8 cellular contexts compared by ENCODE assay signal in genomic region chr12:7142057-7142644, GRCh38. TPM values are rescaled to one million over a fixed set of nuclear protein-coding genes. Genes with fewer than 3 reads are reported as not detected.
DNase-seq lines count a peak whose midpoint lies in the region; ATAC-seq, FAIRE-seq and TF ChIP-seq lines count a peak whose summit lies in the region.

No MANE protein-coding gene starts in this region.

- no peaks in the 10 kb centered on the region for H3K27me3 ChIP-seq in Caco-2 (replicated peaks; ENCODE audit: control insufficient read depth, insufficient read depth, low read length)
- H3K27me3 ChIP-seq in SJCRH30 = no peaks in the 10 kb centered on the region
- H3K27me3 ChIP-seq in heart left ventricle = no peaks in the 10 kb centered on the region
- no peaks in the 10 kb centered on the region for H3K27me3 ChIP-seq in small intestine (ENCODE audit: control insufficient read depth in 2 of 2, insufficient read depth in 2 of 2, low read length in 2 of 2)

- intact Hi-C loops in Caco-2 (cut with micrococcal nuclease; ENCODE audit: unreplicated experiment) (loop anchor here (1.0 kb wide), 3 partner anchors 46 to 496 kb away; no protein-coding TSS in a partner anchor), heart left ventricle (cut with DNase I) (loop anchor here in 3 of 10 donors (5.0 to 10.0 kb wide), 2 partner anchors 45 to 493 kb away; partner anchors contain the start of gene PEX5 (in 2 of the 3))

- H3K27me3 Mint-ChIP-seq in Caco-2 (ENCODE audit: insufficient read depth, unreplicated experiment) = no peaks in the 10 kb centered on the region

- no peak overlapping the region for H3K4me3 ChIP-seq in Caco-2 (ENCODE audit: low read depth, low read length)
- no peak overlapping the region for H3K4me3 ChIP-seq in SJCRH30
- no peak overlapping the region for H3K4me3 ChIP-seq in heart left ventricle
- H3K4me3 ChIP-seq in small intestine (ENCODE audit: low read depth in 1 of 2, low read length in 2 of 2) = no peak overlapping the region

- no peaks in the 10 kb centered on the region for H3K36me3 ChIP-seq in Caco-2 (ENCODE audit: control insufficient read depth, insufficient read depth, low read length)
- no peaks in the 10 kb centered on the region for H3K36me3 ChIP-seq in SJCRH30
- peaks cover 0 to 35% (median 3%) of the 10 kb centered on the region in 9 donors for H3K36me3 ChIP-seq in heart left ventricle
- H3K36me3 ChIP-seq in small intestine (ENCODE audit: control insufficient read depth in 2 of 2, insufficient read depth in 2 of 2, low read length in 2 of 2) = no peaks in the 10 kb centered on the region

- no peaks in the 10 kb centered on the region for H3K9me3 ChIP-seq in Caco-2
- no peaks in the 10 kb centered on the region for H3K9me3 ChIP-seq in SJCRH30 (replicated peaks)
- H3K9me3 ChIP-seq in heart left ventricle = no peaks in the 10 kb centered on the region
- no peaks in the 10 kb centered on the region for H3K9me3 ChIP-seq in small intestine (ENCODE audit: control insufficient read depth, low read depth)

- peak; percentile 91 to 93 for TF ChIP-seq CTCF in Caco-2 (IDR thresholded peaks at IDR 0.05; ENCODE audit: insufficient read depth in 1 of 2, low read depth in 1 of 2, low read length in 1 of 2, severe bottlenecking in 1 of 2, unreplicated experiment in 1 of 2)
- TF ChIP-seq CTCF in heart left ventricle (IDR thresholded peaks at IDR 0.05) = peak; percentile 33 to 63 (median 44)

- no peaks in the 10 kb centered on the region for H3K4me1 ChIP-seq in Caco-2
- peaks cover 10% of the 10 kb centered on the region for H3K4me1 ChIP-seq in SJCRH30
- peaks cover 0 to 6% (median 0%) of the 10 kb centered on the region in 12 donors for H3K4me1 ChIP-seq in heart left ventricle
- no peaks in the 10 kb centered on the region for H3K4me1 ChIP-seq in small intestine (ENCODE audit: control insufficient read depth in 2 of 2, insufficient read depth in 1 of 2, low read depth in 1 of 2, low read length in 1 of 2)

- BruUV-seq in Caco-2 (replicated peaks; lab: Mats Ljungman, UMichigan) = no TSS peak

- no peaks in the 10 kb centered on the region for H3K9me3 Mint-ChIP-seq in Caco-2 (ENCODE audit: unreplicated experiment)

- DNase-seq in Caco-2 = peak; percentile 75 to 81
- peak; percentile 57 for DNase-seq in HPDE6-E6E7 (ENCODE audit: extremely low spot score)
- DNase-seq in SJCRH30 = peak; percentile 59 to 74
- peak in 3 of 4 experiments; percentile 9 to 44 (median 27) for DNase-seq in activated naive CD4-positive, alpha-beta T cell (lab: John Stamatoyannopoulos, UW)
- DNase-seq in heart left ventricle = no peak
- peak; percentile 51 for DNase-seq in small intestine

- TF ChIP-seq POLR2A in heart left ventricle (IDR thresholded peaks at IDR 0.05) = no peak

- H3K4me1 Mint-ChIP-seq in Caco-2 (ENCODE audit: low read depth, unreplicated experiment) = no peaks in the 10 kb centered on the region

- H3K4me3 Mint-ChIP-seq in Caco-2 (ENCODE audit: unreplicated experiment) = no peak overlapping the region

- ATAC-seq in heart left ventricle (peak in 2 of 4 donors; percentile 19 to 49), HG03045 (IDR thresholded peaks at IDR 0.05; ENCODE audit: unreplicated experiment) (no peak), GM18909 (IDR thresholded peaks at IDR 0.05; ENCODE audit: poor library complexity, unreplicated experiment) (no peak)

- H3K36me3 Mint-ChIP-seq in Caco-2 (ENCODE audit: insufficient read depth, unreplicated experiment) = peaks cover 11% of the 10 kb centered on the region

- FAIRE-seq in small intestine (lab: Jason Lieb, UNC) = no peak

- H3K27ac Mint-ChIP-seq in Caco-2 (ENCODE audit: unreplicated experiment) = no peak overlapping the region

- POLR2A ChIA-PET in Caco-2 (lab: Charles Lee) = no interaction called here

- peak overlapping the region; percentile 55 for H3K27ac ChIP-seq in SJCRH30
- H3K27ac ChIP-seq in heart left ventricle = no peak overlapping the region
- no peak overlapping the region for H3K27ac ChIP-seq in small intestine (ENCODE audit: low read depth in 1 of 2, low read length in 1 of 2)

- WGBS in heart left ventricle, 4 donors = 63 to 78% (median 68%) methylated on average over 5 of the region's 5 CpGs
- 72 to 78% (median 74%) methylated on average over 5 of the region's 5 CpGs for WGBS in small intestine, 3 donors

- CTCF ChIA-PET in Caco-2 (lab: Charles Lee) = interaction anchor here (0.7 kb wide), 4 partner anchors 13 to 129 kb away, joined by 3 to 6 read pairs (median 4); partner anchors contain the start of gene RBP5

RNA-seq across cellular contexts. Expression of gene CLSTN3, which starts 12.0 kb away (rescaled TPM):
- 40.2 and 44.3 TPM in 2 replicates for total RNA-seq in Caco-2 (2022)
- 6.5 and 6.9 TPM in 2 replicates for total RNA-seq in SJCRH30 (2014; rRNA removed; shearing (Covaris generic))
- 10 to 100 TPM in 2 of 9 donors, 1 to 10 TPM in 7; 3.3 to 18.7 (median 4.1) TPM for total RNA-seq in heart left ventricle
- polyA plus RNA-seq in heart left ventricle = 1 to 10 TPM; 3.1 to 4.2 TPM
- polyA plus RNA-seq in small intestine = 10 to 100 TPM in 2 of 3 donors, 1 to 10 TPM in 1; 6.5 to 17.2 (median 10.5) TPM

RNA-seq across cellular contexts. Expression of gene RBP5, which starts 13.5 kb away (rescaled TPM):
- total RNA-seq in Caco-2 (2022) = 0.86 and 1.8 TPM in 2 replicates
- total RNA-seq in SJCRH30 (2014; rRNA removed; shearing (Covaris generic)) = not detected in 2 replicates
- 1 to 10 TPM in 1 of 9 donors, under 1 TPM in 1, not detected in 7; 0.86 to 2.1 TPM for total RNA-seq in heart left ventricle
- polyA plus RNA-seq in heart left ventricle = under 1 TPM; 0.34 to 0.94 TPM
- 10 to 100 TPM in 1 of 3 donors, 1 to 10 TPM in 1, under 1 TPM in 1; 0.67 to 10.5 (median 5.1) TPM for polyA plus RNA-seq in small intestine

RNA-seq across cellular contexts. Expression of gene C1RL, which starts 33.1 kb away (rescaled TPM):
- total RNA-seq in Caco-2 (2022) (38.7 and 40.2 TPM in 2 replicates), heart left ventricle (10 to 100 TPM in 3 of 9 donors, 1 to 10 TPM in 6; 5.4 to 27.1 (median 7.9) TPM)
- 4.0 and 4.7 TPM in 2 replicates for total RNA-seq in SJCRH30 (2014; rRNA removed; shearing (Covaris generic))
- polyA plus RNA-seq in heart left ventricle (1 to 10 TPM; 7.9 to 9.8 TPM), small intestine (10 to 100 TPM in 2 of 3 donors, 1 to 10 TPM in 1; 10.0 to 30.1 (median 14.1) TPM)

RNA-seq across cellular contexts. Expression of gene PEX5, which starts 47.3 kb away (rescaled TPM):
- total RNA-seq in Caco-2 (2022) = 74.5 and 82.7 TPM in 2 replicates
- total RNA-seq in SJCRH30 (2014; rRNA removed; shearing (Covaris generic)) = 27.4 and 29.7 TPM in 2 replicates
- 10 to 100 TPM; 24.9 to 40.1 (median 29.9) TPM for total RNA-seq in heart left ventricle
- 10 to 100 TPM in 1 of 2 donors, 1 to 10 TPM in 1; 9.7 to 45.9 TPM for polyA plus RNA-seq in heart left ventricle
- 10 to 100 TPM; 17.8 to 31.1 (median 25.3) TPM for polyA plus RNA-seq in small intestine

RNA-seq across cellular contexts. Expression of gene C1R, which starts 49.9 kb away (rescaled TPM):
- total RNA-seq in Caco-2 (2022) (3.9 and 4.2 TPM in 2 replicates), heart left ventricle (100 to 1,000 TPM in 5 of 9 donors, 10 to 100 TPM in 4; 42.6 to 343 (median 107) TPM)
- total RNA-seq in SJCRH30 (2014; rRNA removed; shearing (Covaris generic)) = 1.5 and 3.4 TPM in 2 replicates
- polyA plus RNA-seq in heart left ventricle (10 to 100 TPM; 49.1 to 98.5 TPM), small intestine (100 to 1,000 TPM in 1 of 3 donors, 10 to 100 TPM in 1, 1 to 10 TPM in 1; 4.5 to 254 (median 14.1) TPM)

Comparison
In these comparisons a context has a peak if more than half of its experiments do, and no peak if none do; other contexts are left out.
1. DNase-seq: peak in Caco-2 (2 of 2), HPDE6-E6E7 (single experiment), SJCRH30 (2 of 2), activated naive CD4-positive, alpha-beta T cell (3 of 4) and small intestine (single experiment); none in heart left ventricle (0 of 5).